Comparison of ENCODE assay signal across 19 cellular contexts in the genomic region with DNA sequence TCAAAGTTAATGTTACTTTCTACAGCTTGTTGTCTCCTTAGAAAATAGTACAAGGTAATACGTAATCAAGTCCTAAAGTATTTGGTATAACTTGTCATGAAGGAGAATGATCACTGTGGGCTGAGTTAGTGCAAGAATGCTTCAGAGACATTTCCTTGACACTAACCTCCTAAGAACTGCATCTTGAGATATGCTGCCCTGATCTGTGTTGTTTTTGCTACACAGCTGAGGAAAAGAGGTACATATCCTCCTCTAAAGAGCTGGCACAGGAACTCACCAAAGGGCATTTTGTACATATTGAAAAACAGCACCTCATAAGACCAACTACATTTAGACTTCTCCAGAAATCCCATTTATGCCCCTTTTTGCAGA. TPM values are rescaled to one million over a fixed set of nuclear protein-coding genes. Genes with fewer than 3 reads are reported as not detected.
DNase-seq lines count a peak whose midpoint lies in the region; ATAC-seq and TF ChIP-seq lines count a peak whose summit lies in the region.
"Had no signal": no experiment of that assay in that cellular context is flagged by ENCODE, and none has a peak within 500 bp of the region (broad histone marks: within the 10 kb centered on the region; RNA-seq: fewer than 3 reads in every experiment).

No MANE protein-coding gene starts in this region.

- H3K9me3 Mint-ChIP-seq in activated CD4-positive, alpha-beta T cell treated with anti-CD3 and anti-CD28 coated beads, Interleukin-2, amount 10 ng/mL, durations not matched to agents 24 days and 14 days: no peaks in the 10 kb centered on the region
- H3K9me3 Mint-ChIP-seq in IgD-negative memory B cell (no peaks in the 10 kb centered on the region), osteocyte (ENCODE audit: unreplicated experiment) (no peaks in the 10 kb centered on the region)
- no peaks in the 10 kb centered on the region for H3K9me3 Mint-ChIP-seq in activated naive CD8-positive, alpha-beta T cell treated with anti-CD3 and anti-CD28 coated beads, Interleukin-2, amount 50 U/mL, for 24 hours
- H3K9me3 Mint-ChIP-seq: activated T-cell treated with anti-CD3 and anti-CD28 coated beads, Interleukin-2, amount 50 U/mL, for 4 hours; dendritic cell treated with granulocyte-macrophage colony-stimulating factor and Interleukin-4, amounts not matched to agents 40 ng/mL and 50 ng/mL, for 4 days; HFFc6 had no signal

- intact Hi-C loops in activated CD4-positive, alpha-beta T cell treated with anti-CD3 and anti-CD28 coated beads, Interleukin-2, amount 10 ng/mL, durations not matched to agents 24 days and 14 days (cut with micrococcal nuclease): no loop called here

- no peak overlapping the region for H3K4me3 Mint-ChIP-seq in activated CD4-positive, alpha-beta T cell treated with anti-CD3 and anti-CD28 coated beads, Interleukin-2, amount 10 ng/mL, durations not matched to agents 24 days and 14 days
- peak overlapping the region in 3 of 4 donors; percentile 31 to 82 (median 37) for H3K4me3 Mint-ChIP-seq in IgD-negative memory B cell
- no peak overlapping the region for H3K4me3 Mint-ChIP-seq in activated naive CD8-positive, alpha-beta T cell treated with anti-CD3 and anti-CD28 coated beads, Interleukin-2, amount 50 U/mL, for 24 hours
- H3K4me3 Mint-ChIP-seq in osteocyte (ENCODE audit: unreplicated experiment): no peak overlapping the region
- H3K4me3 Mint-ChIP-seq: activated T-cell treated with anti-CD3 and anti-CD28 coated beads, Interleukin-2, amount 50 U/mL, for 4 hours; dendritic cell treated with granulocyte-macrophage colony-stimulating factor and Interleukin-4, amounts not matched to agents 40 ng/mL and 50 ng/mL, for 4 days; HFFc6 had no signal

- H3K27ac Mint-ChIP-seq in activated CD4-positive, alpha-beta T cell treated with anti-CD3 and anti-CD28 coated beads, Interleukin-2, amount 10 ng/mL, durations not matched to agents 24 days and 14 days: peak overlapping the region; percentile 16
- H3K27ac Mint-ChIP-seq in IgD-negative memory B cell (peak overlapping the region; percentile 51 to 76 (median 74)), osteocyte (ENCODE audit: unreplicated experiment) (peak overlapping the region; percentile 34)
- H3K27ac Mint-ChIP-seq in activated naive CD8-positive, alpha-beta T cell treated with anti-CD3 and anti-CD28 coated beads, Interleukin-2, amount 50 U/mL, for 24 hours: peak overlapping the region; percentile 65
- H3K27ac Mint-ChIP-seq: dendritic cell treated with granulocyte-macrophage colony-stimulating factor and Interleukin-4, amounts not matched to agents 40 ng/mL and 50 ng/mL, for 4 days; HFFc6 had no signal

- no peaks in the 10 kb centered on the region for H3K27me3 Mint-ChIP-seq in activated CD4-positive, alpha-beta T cell treated with anti-CD3 and anti-CD28 coated beads, Interleukin-2, amount 10 ng/mL, durations not matched to agents 24 days and 14 days
- H3K27me3 Mint-ChIP-seq in IgD-negative memory B cell: no peaks in the 10 kb centered on the region
- H3K27me3 Mint-ChIP-seq in activated naive CD8-positive, alpha-beta T cell treated with anti-CD3 and anti-CD28 coated beads, Interleukin-2, amount 50 U/mL, for 24 hours: no peaks in the 10 kb centered on the region
- H3K27me3 Mint-ChIP-seq in osteocyte (ENCODE audit: unreplicated experiment): no peaks in the 10 kb centered on the region
- H3K27me3 Mint-ChIP-seq: dendritic cell treated with granulocyte-macrophage colony-stimulating factor and Interleukin-4, amounts not matched to agents 40 ng/mL and 50 ng/mL, for 4 days had no signal

- no peak for DNase-seq in activated CD4-positive, alpha-beta T cell treated with anti-CD3 and anti-CD28 coated beads, Interleukin-2, amount 10 ng/mL, durations not matched to agents 24 days and 14 days
- no peak for DNase-seq in activated CD4-positive, alpha-beta T cell treated with anti-CD3 and anti-CD28 coated beads for 48 hours
- no peak for DNase-seq in activated naive CD8-positive, alpha-beta T cell treated with anti-CD3 and anti-CD28 coated beads, Interleukin-2, amount 50 U/mL, for 24 hours
- DNase-seq in osteocyte (ENCODE audit: extremely low spot score, unreplicated experiment) (no peak), SIG-M5 (lab: John Stamatoyannopoulos, UW) (no peak), HuH-7 (ENCODE audit: low spot score) (no peak), iPS-NIHi11 (ENCODE audit: low spot score) (no peak)
- DNase-seq: activated CD4-positive, CD25-positive, alpha-beta regulatory T cell; activated T-cell treated with anti-CD3 and anti-CD28 coated beads, Interleukin-2, amount 50 U/mL, for 4 hours; glutamatergic neuron; HFFc6; NCI-H1417 treated with DMSO at 0.1 percent for 48 hours; NCI-H526; occipital lobe; PC-9; small intestine had no signal

- no peak for TF ChIP-seq CTCF in osteocyte (IDR thresholded peaks at IDR 0.05)

- H3K4me1 Mint-ChIP-seq in activated CD4-positive, alpha-beta T cell treated with anti-CD3 and anti-CD28 coated beads, Interleukin-2, amount 10 ng/mL, durations not matched to agents 24 days and 14 days: peaks cover 51% of the 10 kb centered on the region
- peaks cover 66 to 70% (median 69%) of the 10 kb centered on the region in 3 donors for H3K4me1 Mint-ChIP-seq in IgD-negative memory B cell
- H3K4me1 Mint-ChIP-seq in activated naive CD8-positive, alpha-beta T cell treated with anti-CD3 and anti-CD28 coated beads, Interleukin-2, amount 50 U/mL, for 24 hours: peaks cover 94% of the 10 kb centered on the region
- H3K4me1 Mint-ChIP-seq in osteocyte (ENCODE audit: unreplicated experiment): peaks cover 53% of the 10 kb centered on the region

- H3K36me3 Mint-ChIP-seq in activated CD4-positive, alpha-beta T cell treated with anti-CD3 and anti-CD28 coated beads, Interleukin-2, amount 10 ng/mL, durations not matched to agents 24 days and 14 days (ENCODE audit: low read depth): peaks cover 22% of the 10 kb centered on the region
- peaks cover 4% of the 10 kb centered on the region for H3K36me3 Mint-ChIP-seq in IgD-negative memory B cell
- H3K36me3 Mint-ChIP-seq in activated naive CD8-positive, alpha-beta T cell treated with anti-CD3 and anti-CD28 coated beads, Interleukin-2, amount 50 U/mL, for 24 hours (ENCODE audit: low read depth): peaks cover 23% of the 10 kb centered on the region
- H3K36me3 Mint-ChIP-seq in osteocyte (ENCODE audit: unreplicated experiment): no peaks in the 10 kb centered on the region

- ATAC-seq in activated naive CD8-positive, alpha-beta T cell treated with anti-CD3 and anti-CD28 coated beads, Interleukin-2, amount 50 U/mL, for 24 hours: no peak
- ATAC-seq: activated T-cell treated with anti-CD3 and anti-CD28 coated beads, Interleukin-2, amount 50 U/mL, for 4 hours; esophagus mucosa had no signal

RNA-seq across cellular contexts. Expression of a gene that starts 28.7 kb away (rescaled TPM):
- total RNA-seq in activated CD4-positive, alpha-beta T cell treated with anti-CD3 and anti-CD28 coated beads, Interleukin-2, amount 10 ng/mL, durations not matched to agents 24 days and 14 days: 207 and 209 TPM in 2 replicates
- 297 TPM for polyA plus RNA-seq in IgD-negative memory B cell
- 179 and 182 TPM in 2 replicates for total RNA-seq in osteocyte

RNA-seq across cellular contexts. Expression of a gene that starts 47.4 kb away (rescaled TPM):
- 127 and 128 TPM in 2 replicates for total RNA-seq in activated CD4-positive, alpha-beta T cell treated with anti-CD3 and anti-CD28 coated beads, Interleukin-2, amount 10 ng/mL, durations not matched to agents 24 days and 14 days
- 28.9 TPM for polyA plus RNA-seq in IgD-negative memory B cell
- total RNA-seq in osteocyte: 35.6 and 37.3 TPM in 2 replicates

Comparison
In these comparisons a context has a peak if more than half of its experiments do, and no peak if none do; other contexts are left out.
1. H3K27ac Mint-ChIP-seq: peak in every context shown above with its lines; median percentile 74 in IgD-negative memory B cell; 65 in activated naive CD8-positive, alpha-beta T cell treated with anti-CD3 and anti-CD28 coated beads, Interleukin-2, amount 50 U/mL, for 24 hours; 34 in osteocyte; 16 in activated CD4-positive, alpha-beta T cell treated with anti-CD3 and anti-CD28 coated beads, Interleukin-2, amount 10 ng/mL, durations not matched to agents 24 days and 14 days.
2. H3K4me3 Mint-ChIP-seq: peak in IgD-negative memory B cell (3 of 4); none in activated CD4-positive, alpha-beta T cell treated with anti-CD3 and anti-CD28 coated beads, Interleukin-2, amount 10 ng/mL, durations not matched to agents 24 days and 14 days (single experiment), activated naive CD8-positive, alpha-beta T cell treated with anti-CD3 and anti-CD28 coated beads, Interleukin-2, amount 50 U/mL, for 24 hours (single experiment) and osteocyte (single experiment).